Comparison of ENCODE assay signal across 8 cellular contexts in the genomic region with DNA sequence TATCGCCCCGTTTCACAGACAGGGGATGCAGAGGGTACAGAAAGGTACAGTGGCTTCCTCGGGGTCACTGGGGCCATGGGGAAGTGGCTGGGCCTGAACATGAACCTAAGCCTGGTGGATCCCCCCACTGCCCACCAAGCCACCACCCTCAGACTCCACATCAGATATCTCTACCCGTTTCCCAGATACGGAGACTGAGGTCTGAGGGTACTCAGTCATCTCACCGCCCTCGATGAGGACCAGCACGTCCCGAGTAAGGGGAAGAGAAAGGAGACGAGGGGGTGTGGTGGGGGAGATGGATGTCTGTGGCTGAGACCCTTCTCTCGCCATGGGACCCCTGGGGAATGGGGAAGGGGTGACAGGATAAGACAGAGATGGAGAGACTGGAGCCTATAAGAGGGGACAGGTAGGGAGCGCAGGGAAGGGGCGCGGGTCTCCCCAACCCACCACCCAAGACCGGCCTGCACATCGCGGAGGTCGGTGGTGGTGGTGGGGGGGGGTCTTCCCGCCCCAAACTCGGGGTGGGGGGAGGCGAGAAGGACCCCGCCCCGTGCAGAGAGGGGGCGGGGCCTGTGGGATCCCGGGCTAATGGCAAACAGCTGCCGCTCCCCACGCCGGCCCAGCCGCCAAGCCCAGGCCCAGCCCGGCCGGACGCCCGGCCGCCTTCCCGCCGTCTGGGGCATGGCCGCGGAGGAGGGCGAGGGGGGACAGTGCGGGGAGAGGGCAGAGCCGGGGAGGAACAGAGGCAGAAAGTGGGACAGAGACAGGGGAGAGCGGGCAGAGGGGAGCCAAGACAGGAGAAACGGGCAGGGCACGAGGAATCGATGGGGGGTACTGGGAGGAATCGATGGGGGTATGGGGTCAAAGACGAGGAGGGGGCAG. TPM values are rescaled to one million over a fixed set of nuclear protein-coding genes. Genes with fewer than 3 reads are reported as not detected.
DNase-seq lines count a peak whose midpoint lies in the region; ATAC-seq and TF ChIP-seq lines count a peak whose summit lies in the region.

No MANE protein-coding gene starts in this region.

- H3K27ac ChIP-seq in DOHH2 (ENCODE audit: low read depth, low read length) (peak overlapping the region; percentile 93), caudate nucleus (ENCODE audit: low read depth, low read length) (peak overlapping the region; percentile 73), left lung (peak overlapping the region; percentile 38 to 81), thoracic aorta (peak overlapping the region; percentile 95 to 99)

- H3K4me2 ChIP-seq in DOHH2 (ENCODE audit: low read length), result peak overlapping the region; percentile 90

- H3K27me3 ChIP-seq in DOHH2 (ENCODE audit: control insufficient read depth, low read length) (no peaks in the 10 kb centered on the region), left lung (peaks cover 0 to 10% of the 10 kb centered on the region in 2 donors), thoracic aorta (replicated peaks; ENCODE audit: insufficient read depth) (no peaks in the 10 kb centered on the region)

- peaks cover 45% of the 10 kb centered on the region for H3K79me2 ChIP-seq in DOHH2 (ENCODE audit: control insufficient read depth, low read length)

- H3K9me2 ChIP-seq in DOHH2 (replicated peaks; ENCODE audit: control insufficient read depth, low read length), result no peaks in the 10 kb centered on the region

- TF ChIP-seq CTCF in DOHH2 (IDR thresholded peaks at IDR 0.05; ENCODE audit: low read depth, low read length, poor library complexity, severe bottlenecking), result no peak
- TF ChIP-seq CTCF in left lung (IDR thresholded peaks at IDR 0.05), result no peak
- TF ChIP-seq CTCF in thoracic aorta (IDR thresholded peaks at IDR 0.05), result no peak

- H3K36me3 ChIP-seq in DOHH2 (ENCODE audit: control insufficient read depth, low read length), result peaks cover 52% of the 10 kb centered on the region
- H3K36me3 ChIP-seq in left lung, result peaks cover 0 to 41% of the 10 kb centered on the region in 2 donors
- H3K36me3 ChIP-seq in thoracic aorta, result peaks cover 22% of the 10 kb centered on the region

- intact Hi-C loops in left lung (cut with DNase I), result loop anchor here in 1 of 2 donors (10.0 kb wide), 1 partner anchor 52 kb away; no protein-coding TSS in a partner anchor

- ATAC-seq in left lung, result peak; percentile 47
- ATAC-seq in thoracic aorta (ENCODE audit: insufficient number of reproducible peaks, low FRiP score, low read depth), result peak; percentile 13
- ATAC-seq in GM18861 (IDR thresholded peaks at IDR 0.05; ENCODE audit: unreplicated experiment), result no peak

- peaks cover 32% of the 10 kb centered on the region for H3F3A ChIP-seq in DOHH2 (ENCODE audit: control insufficient read depth, insufficient read depth)

- H3K9me3 ChIP-seq in DOHH2 (ENCODE audit: control insufficient read depth, insufficient read depth, low read length) (no peaks in the 10 kb centered on the region), left lung (no peaks in the 10 kb centered on the region), thoracic aorta (no peaks in the 10 kb centered on the region)

- H3K4me1 ChIP-seq in DOHH2 (ENCODE audit: control insufficient read depth, low read length) (peaks cover 61% of the 10 kb centered on the region), left lung (peaks cover 20 to 48% of the 10 kb centered on the region in 2 donors), thoracic aorta (ENCODE audit: control insufficient read depth in 1 of 2, low read depth in 2 of 2) (peaks cover 29 to 57% of the 10 kb centered on the region in 2 donors)

- DNase-seq in M059J (ENCODE audit: low read depth), result peak; percentile 47
- DNase-seq in caudate nucleus (lab: John Stamatoyannopoulos, UW), result peak in 3 of 61 donors; percentile 8 to 13 (median 9)
- DNase-seq in left lung, result peak in 1 of 2 donors; percentile 85
- no peak for DNase-seq in thoracic aorta (ENCODE audit: low spot score)
- no peak for DNase-seq in kidney glomerular epithelial cell (lab: John Stamatoyannopoulos, UW)
- DNase-seq in NCI-H526 (lab: John Stamatoyannopoulos, UW), result no peak

- H3K4me3 ChIP-seq in DOHH2 (ENCODE audit: low read length) (peak overlapping the region; percentile 84), left lung (peak overlapping the region; percentile 45 to 56), thoracic aorta (peak overlapping the region; percentile 99)

- H4K20me1 ChIP-seq in DOHH2 (ENCODE audit: control insufficient read depth, insufficient read depth, low read depth, low read length), result no peaks in the 10 kb centered on the region

RNA-seq across cellular contexts. Expression of gene KANK2, which starts 0.7 kb away (rescaled TPM):
- 131 and 183 TPM in 2 replicates for total RNA-seq in M059J (2014; rRNA removed; shearing (Covaris generic))
- 100 to 1,000 TPM; 179 to 194 TPM for total RNA-seq in left lung
- 100 to 1,000 TPM; 647 to 689 TPM for total RNA-seq in thoracic aorta

RNA-seq across cellular contexts. Expression of gene SPC24, which starts 41.1 kb away (rescaled TPM):
- 55.4 and 64.4 TPM in 2 replicates for total RNA-seq in M059J (2014; rRNA removed; shearing (Covaris generic))
- 10 to 100 TPM in 1 of 2 donors, 1 to 10 TPM in 1; 5.4 to 12.1 TPM for total RNA-seq in left lung
- 1 to 10 TPM; 2.4 to 4.7 TPM for total RNA-seq in thoracic aorta

RNA-seq across cellular contexts. Expression of gene ANGPTL8, which starts 42.8 kb away (rescaled TPM):
- total RNA-seq in M059J (2014; rRNA removed; shearing (Covaris generic)), result not detected in 2 replicates
- total RNA-seq in left lung (not detected), thoracic aorta (not detected)
